In genomic region chr19:42285546-42285945, GRCh38 we compare ENCODE assay signal across 8 cellular contexts. TPM values are rescaled to one million over a fixed set of nuclear protein-coding genes. Genes with fewer than 3 reads are reported as not detected.
DNase-seq lines count a peak whose midpoint lies in the region; ATAC-seq and TF ChIP-seq lines count a peak whose summit lies in the region.

No MANE protein-coding gene starts in this region.

- BruUV-seq in Panc1 (replicated peaks; lab: Mats Ljungman, UMichigan) = no TSS peak

- no peak for ATAC-seq in Panc1
- ATAC-seq in GM21381 (IDR thresholded peaks at IDR 0.05; ENCODE audit: unreplicated experiment) = no peak
- ATAC-seq in HG03469 (IDR thresholded peaks at IDR 0.05; ENCODE audit: unreplicated experiment) = no peak

- intact Hi-C loops in Panc1 (cut with micrococcal nuclease; ENCODE audit: unreplicated experiment) (no loop called here), sigmoid colon (cut with DNase I) (loop anchor here (2.0 kb wide), 1 partner anchor 65 kb away; the partner anchor contains the start of gene ZNF526)

- H3K27ac ChIP-seq in Panc1 (ENCODE audit: low read length) = peak overlapping the region; percentile 82
- H3K27ac ChIP-seq in sigmoid colon = peak overlapping the region; percentile 84 to 94 (median 92)

- H3K4me3 ChIP-seq in Panc1 (ENCODE audit: low read depth in 2 of 2, low read length in 2 of 2) (peak overlapping the region; percentile 57 to 66), fibroblast of mammary gland (ENCODE audit: control insufficient read depth, low read depth, low read length) (peak overlapping the region; percentile 3), sigmoid colon (peak overlapping the region; percentile 57 to 76 (median 70))

- in situ Hi-C loops in Panc1 (cut with HindIII; ENCODE audit: low pct_unique_long_range_greater_than_20kb, low sequenced_read_pairs) = no loop called here

- CTCF ChIA-PET in Panc1 (lab: Charles Lee) = no interaction called here

- 44 to 68% methylated on average over 5 of the region's 5 CpGs for WGBS in sigmoid colon, 2 donors

- H3K4me1 ChIP-seq in Panc1 (ENCODE audit: control insufficient read depth, insufficient read depth, low read length) (peaks cover 34% of the 10 kb centered on the region), sigmoid colon (peaks cover 0 to 54% (median 50%) of the 10 kb centered on the region in 4 donors)

- H3K36me3 ChIP-seq in Panc1 (ENCODE audit: control insufficient read depth, insufficient read depth, low read length) (no peaks in the 10 kb centered on the region; the same call in 1 of the 2 replicates), sigmoid colon (peaks cover 10 to 39% (median 35%) of the 10 kb centered on the region in 4 donors)

- peak; percentile 16; the same call in 1 of the 2 replicates for TF ChIP-seq CTCF in GM12874 (IDR thresholded peaks at IDR 0.05; ENCODE audit: insufficient read depth, low read depth, low read length)
- no peak for TF ChIP-seq CTCF in Panc1 (IDR thresholded peaks at IDR 0.05)
- TF ChIP-seq CTCF in fibroblast of mammary gland (conservative IDR thresholded peaks at IDR 0.05; ENCODE audit: control insufficient read depth, insufficient read depth, low read depth, low read length) = no peak
- no peak for TF ChIP-seq CTCF in sigmoid colon (IDR thresholded peaks at IDR 0.05)

- POLR2A ChIA-PET in Panc1 (lab: Charles Lee) = no interaction called here

- TF ChIP-seq POLR2A in sigmoid colon (IDR thresholded peaks at IDR 0.05) = no peak

- H3K9me3 ChIP-seq in Panc1 (ENCODE audit: control insufficient read depth, insufficient read depth, low read depth, low read length) (no peaks in the 10 kb centered on the region), sigmoid colon (no peaks in the 10 kb centered on the region)

- no peak for TF ChIP-seq EP300 in sigmoid colon (IDR thresholded peaks at IDR 0.05)

- no peak for DNase-seq in Panc1 (ENCODE audit: low read depth, low spot score)
- DNase-seq in fibroblast of mammary gland (ENCODE audit: low read depth) = no peak
- peak; percentile 69 for DNase-seq in sigmoid colon
- DNase-seq in NCI-H524 treated with DMSO at 0.1 percent for 48 hours (lab: John Stamatoyannopoulos, UW) = no peak
- DNase-seq in stimulated activated CD4-positive, alpha-beta T cell treated with anti-CD3 and anti-CD28 coated beads, Interleukin-1b, Interleukin-23, amount 100 ng/mL, for 48 hours = no peak

- H3K27me3 ChIP-seq in Panc1 (ENCODE audit: control insufficient read depth, insufficient read depth, low read length) (no peaks in the 10 kb centered on the region), sigmoid colon (no peaks in the 10 kb centered on the region)

RNA-seq across cellular contexts. Expression of gene PRR19, which starts 16.4 kb away (rescaled TPM):
- 2.1 TPM for total RNA-seq in Panc1 (2021; ENCODE audit: unreplicated experiment)
- 2.2 TPM for polyA plus RNA-seq in Panc1 (2012; ENCODE audit: insufficient read length)
- not detected for total RNA-seq in sigmoid colon
- polyA plus RNA-seq in sigmoid colon = under 1 TPM in 2 of 3 donors, not detected in 1; 0.69 to 0.79 TPM

RNA-seq across cellular contexts. Expression of gene CIC, which starts 16.5 kb away (rescaled TPM):
- total RNA-seq in Panc1 (2021; ENCODE audit: unreplicated experiment) (67.4 TPM), sigmoid colon (10 to 100 TPM; 16.0 to 31.3 (median 24.9) TPM)
- polyA plus RNA-seq in Panc1 (2012; ENCODE audit: insufficient read length) = 49.9 TPM
- 10 to 100 TPM in 2 of 3 donors, 1 to 10 TPM in 1; 8.4 to 42.1 (median 17.3) TPM for polyA plus RNA-seq in sigmoid colon

RNA-seq across cellular contexts. Expression of gene PAFAH1B3, which starts 16.9 kb away (rescaled TPM):
- total RNA-seq in Panc1 (2021; ENCODE audit: unreplicated experiment) (92.2 TPM), sigmoid colon (1 to 10 TPM; 5.6 to 8.6 (median 6.0) TPM)
- 160 TPM for polyA plus RNA-seq in Panc1 (2012; ENCODE audit: insufficient read length)
- 10 to 100 TPM; 27.0 to 44.3 (median 27.7) TPM for polyA plus RNA-seq in sigmoid colon

RNA-seq across cellular contexts. Expression of gene TMEM145, which starts 27.6 kb away (rescaled TPM):
- total RNA-seq in Panc1 (2021; ENCODE audit: unreplicated experiment) (3.0 TPM), sigmoid colon (1 to 10 TPM in 1 of 4 donors, under 1 TPM in 2, not detected in 1; 0.54 to 4.4 (median 0.71) TPM)
- polyA plus RNA-seq in Panc1 (2012; ENCODE audit: insufficient read length) = 4.3 TPM
- under 1 TPM in 1 of 3 donors, not detected in 2; 0.58 TPM for polyA plus RNA-seq in sigmoid colon

RNA-seq across cellular contexts. Expression of gene ERF, which starts 30.6 kb away (rescaled TPM):
- total RNA-seq in Panc1 (2021; ENCODE audit: unreplicated experiment) (85.7 TPM), sigmoid colon (10 to 100 TPM; 18.9 to 39.3 (median 25.6) TPM)
- polyA plus RNA-seq in Panc1 (2012; ENCODE audit: insufficient read length) = 70.6 TPM
- polyA plus RNA-seq in sigmoid colon = 10 to 100 TPM; 18.6 to 42.8 (median 23.6) TPM

Comparison
In these comparisons a context has a peak if more than half of its experiments do, and no peak if none do; other contexts are left out.
1. H3K4me3 ChIP-seq: peak in every context shown above with its lines; median percentile 70 in sigmoid colon; 62 in Panc1; 3 in fibroblast of mammary gland.